ENCODE assay signal across 21 cellular contexts in the genomic region with DNA sequence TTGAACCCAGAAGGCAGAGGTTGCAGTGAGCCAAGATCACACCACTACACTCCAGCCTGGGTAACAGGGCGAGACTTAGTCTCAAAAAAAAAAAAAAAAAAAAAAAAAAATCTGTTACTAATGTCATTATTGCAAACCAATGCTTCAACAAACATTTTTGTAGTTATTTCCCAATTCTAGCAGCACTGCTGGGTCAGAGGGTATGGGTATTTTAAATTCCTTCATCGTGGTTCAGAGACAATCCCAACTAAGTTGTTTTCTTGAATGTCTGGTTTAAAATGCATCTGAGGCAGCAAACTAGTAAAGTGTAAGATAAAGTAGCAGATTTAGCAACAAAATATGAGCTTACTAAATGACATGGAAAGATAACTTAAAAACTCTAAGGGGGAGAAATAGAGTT.
DNase-seq lines count a peak whose midpoint lies in the region; ATAC-seq and TF ChIP-seq lines count a peak whose summit lies in the region.
"Had no signal": no experiment of that assay in that cellular context is flagged by ENCODE, and none has a peak within 500 bp of the region (broad histone marks: within the 10 kb centered on the region; RNA-seq: fewer than 3 reads in every experiment).

No MANE protein-coding gene starts in this region.

- no peak for TF ChIP-seq CTCF in fibroblast of pulmonary artery (IDR thresholded peaks at IDR 0.05; ENCODE audit: low read length, missing control alignments)

- H3K4me1 ChIP-seq in adipocyte (ENCODE audit: control insufficient read depth, insufficient read depth, low read length): peaks cover 72% of the 10 kb centered on the region
- H3K4me1 ChIP-seq: Peyer's patch, prostate gland had no signal

- H3K4me3 ChIP-seq in adipocyte (ENCODE audit: low read length): no peak overlapping the region
- H3K4me3 ChIP-seq in fibroblast of pulmonary artery (replicated peaks; ENCODE audit: low read depth, low read length): no peak overlapping the region
- H3K4me3 ChIP-seq: Peyer's patch, prostate gland, skin epidermis had no signal

- peak overlapping the region; percentile 81 for H3K9ac ChIP-seq in adipocyte (ENCODE audit: low read length)

- intact Hi-C loops in sciatic nerve (cut with DNase I): no loop called here

- no peaks in the 10 kb centered on the region for H3K27me3 ChIP-seq in adipocyte (replicated peaks; ENCODE audit: control insufficient read depth, insufficient read depth, low read length)
- H3K27me3 ChIP-seq: Peyer's patch had no signal

- ATAC-seq in sciatic nerve (peak; percentile 29), HG03139 (IDR thresholded peaks at IDR 0.05; ENCODE audit: unreplicated experiment) (no peak), GM18519 (IDR thresholded peaks at IDR 0.05; ENCODE audit: low FRiP score, unreplicated experiment) (no peak)

- no peaks in the 10 kb centered on the region for H3K9me3 ChIP-seq in adipocyte (ENCODE audit: control insufficient read depth, low read length)
- H3K9me3 ChIP-seq: Peyer's patch, prostate gland had no signal

- DNase-seq in AG20443 (ENCODE audit: low spot score) (peak; percentile 57), adipocyte (ENCODE audit: low read depth) (peak; percentile 76), fibroblast of pulmonary artery (ENCODE audit: low read depth) (peak; percentile 45), sciatic nerve (ENCODE audit: low spot score) (no peak), COLO668 (lab: John Stamatoyannopoulos, UW; ENCODE audit: unreplicated experiment) (no peak), kidney glomerular epithelial cell (lab: John Stamatoyannopoulos, UW) (no peak)
- DNase-seq: activated CD4-positive, alpha-beta T cell treated with anti-CD3 and anti-CD28 coated beads, Interleukin-2, amount 50 U/mL, for 4 hours; activated CD4-positive, CD25-positive, alpha-beta regulatory T cell; CD4-positive, CD25-positive, alpha-beta regulatory T cell; Karpas-422; mammary epithelial cell; MV-4-11; NCI-H2171; NCI-H526; Peyer's patch; SIG-M5; substantia nigra had no signal

- H3K36me3 ChIP-seq in adipocyte (ENCODE audit: control insufficient read depth, insufficient read depth, low read length, severe bottlenecking): peaks cover 52% of the 10 kb centered on the region
- H3K36me3 ChIP-seq: Peyer's patch, prostate gland had no signal

Comparison
In these comparisons a context has a peak if more than half of its experiments do, and no peak if none do; other contexts are left out.
1. DNase-seq: peak in AG20443 (single experiment), adipocyte (single experiment) and fibroblast of pulmonary artery (single experiment); none in sciatic nerve (single experiment), COLO668 (single experiment) and kidney glomerular epithelial cell (single experiment).